ENCODE assay signal across 14 cellular contexts in genomic region chr11:74090701-74091100, GRCh38.
DNase-seq lines count a peak whose midpoint lies in the region; ATAC-seq, FAIRE-seq and TF ChIP-seq lines count a peak whose summit lies in the region.
"Had no signal": no experiment of that assay in that cellular context is flagged by ENCODE, and none has a peak within 500 bp of the region (broad histone marks: within the 10 kb centered on the region; RNA-seq: fewer than 3 reads in every experiment).

No MANE protein-coding gene starts in this region.

- H3K79me2 ChIP-seq in DND-41 (ENCODE audit: insufficient read depth, low read length), result no peaks in the 10 kb centered on the region
- H3K79me2 ChIP-seq in GM12878 (ENCODE audit: control insufficient read depth, insufficient read depth, low read length), result no peaks in the 10 kb centered on the region
- H3K79me2 ChIP-seq in HepG2 (ENCODE audit: insufficient read depth, low read length), result no peaks in the 10 kb centered on the region

- CTCF ChIA-PET in GM12878 (lab: Yijun Ruan, JAX), result interaction anchor here (1.2 kb wide), 1 partner anchor 127 kb away, joined by 3 read pairs; no protein-coding TSS in a partner anchor
- CTCF ChIA-PET in HepG2 (lab: Yijun Ruan, JAX; ENCODE audit: low intra/inter-chr PET ratio, low total read pairs), result interaction anchor here (0.8 kb wide), 1 partner anchor 126 kb away, joined by 3 read pairs; no protein-coding TSS in a partner anchor

- in situ Hi-C loops in GM12878 (cut with MboI) (no loop called here), HepG2 (cut with HindIII; ENCODE audit: extremely low pct_ligation_motif_present, low pct_unique_long_range_greater_than_20kb) (loop anchor here (10.0 kb wide), 1 partner anchor 126 kb away; no protein-coding TSS in a partner anchor)

- H3K36me3 ChIP-seq in DND-41 (ENCODE audit: insufficient read depth, low read length) (peaks cover 78% of the 10 kb centered on the region), GM12878 (ENCODE audit: control insufficient read depth in 2 of 2, insufficient read depth in 2 of 2, low read length in 1 of 2) (peaks cover 1 to 24% of the 10 kb centered on the region in 2 experiments), HepG2 (replicated peaks in 1 of 2; ENCODE audit: control insufficient read depth in 1 of 2, insufficient read depth in 2 of 2, low read length in 2 of 2) (peaks cover 0 to 11% of the 10 kb centered on the region in 2 experiments; a peak in 3 of 5 replicates), gastroesophageal sphincter (peaks cover 1 to 98% of the 10 kb centered on the region in 2 donors)

- H3K4me2 ChIP-seq in DND-41 (ENCODE audit: insufficient read depth, low read length), result no peak overlapping the region
- no peak overlapping the region for H3K4me2 ChIP-seq in GM12878 (ENCODE audit: control insufficient read depth, insufficient read depth)
- H3K4me2 ChIP-seq in HepG2 (ENCODE audit: low read depth, low read length), result no peak overlapping the region

- no peaks in the 10 kb centered on the region for H4K20me1 ChIP-seq in DND-41 (ENCODE audit: insufficient read depth, low read length)
- no peaks in the 10 kb centered on the region for H4K20me1 ChIP-seq in GM12878 (ENCODE audit: control insufficient read depth, insufficient read depth)
- no peaks in the 10 kb centered on the region for H4K20me1 ChIP-seq in HepG2 (ENCODE audit: insufficient read depth, low read length)

- no peaks in the 10 kb centered on the region for H3K27me3 ChIP-seq in DND-41 (ENCODE audit: insufficient read depth, low read length, poor library complexity)
- H3K27me3 ChIP-seq in GM12878 (replicated peaks in 1 of 2; ENCODE audit: control insufficient read depth in 2 of 2, insufficient read depth in 2 of 2, low read length in 1 of 2), result no peaks in the 10 kb centered on the region
- no peaks in the 10 kb centered on the region for H3K27me3 ChIP-seq in HepG2 (ENCODE audit: control insufficient read depth in 1 of 2, insufficient read depth in 2 of 2, low read length in 2 of 2)
- no peaks in the 10 kb centered on the region for H3K27me3 ChIP-seq in gastroesophageal sphincter

- POLR2A ChIA-PET in GM12878 (lab: Charles Lee) (no interaction called here), HepG2 (lab: Yijun Ruan, JAX) (no interaction called here)

- FAIRE-seq in GM12878 (lab: Jason Lieb, UNC) (no peak), HepG2 (lab: Jason Lieb, UNC) (no peak), GM12892 (lab: Jason Lieb, UNC) (no peak)
- FAIRE-seq: G401.6 had no signal

- TF ChIP-seq CTCF in DND-41 (IDR thresholded peaks at IDR 0.05; ENCODE audit: borderline replicate concordance, extremely low read depth, low read length, poor library complexity, severe bottlenecking) (peak; percentile 20), GM12878 (IDR thresholded peaks at IDR 0.05 in 2 of 3, conservative IDR thresholded peaks at IDR 0.05 in 1 of 3; ENCODE audit: control insufficient read depth in 2 of 3, extremely low read depth in 1 of 3, insufficient read depth in 1 of 3, low read depth in 3 of 3, low read length in 3 of 3) (peak; percentile 9 to 33 (median 11); a peak in 2 of 6 replicates), HepG2 (CRISPR knock-in tag; IDR thresholded peaks at IDR 0.05) (peak; percentile 67), gastroesophageal sphincter (IDR thresholded peaks at IDR 0.05) (no peak)

- TF ChIP-seq EP300 in Ishikawa (IDR thresholded peaks at IDR 0.05; ENCODE audit: borderline replicate concordance), result no peak
- no peak for TF ChIP-seq EP300 in GM12878 (IDR thresholded peaks at IDR 0.05; ENCODE audit: borderline replicate concordance in 1 of 2, control insufficient read depth in 1 of 2, low read depth in 2 of 2, low read length in 2 of 2)
- no peak for TF ChIP-seq EP300 in HepG2 (IDR thresholded peaks at IDR 0.05; ENCODE audit: low read depth in 2 of 2, low read length in 2 of 2)
- no peak for TF ChIP-seq EP300 in HepG2 (CRISPR knock-in tag; IDR thresholded peaks at IDR 0.05; ENCODE audit: borderline replicate concordance)
- no peak for TF ChIP-seq EP300 in gastroesophageal sphincter (IDR thresholded peaks at IDR 0.05)

- TF ChIP-seq RAD21 in Ishikawa (IDR thresholded peaks at IDR 0.05; ENCODE audit: low read depth), result peak; percentile 26
- peak; percentile 40; the same call in 1 of the 2 replicates for TF ChIP-seq RAD21 in GM12878 (IDR thresholded peaks at IDR 0.05; ENCODE audit: insufficient read depth, low read depth, low read length)
- no peak for TF ChIP-seq RAD21 in HepG2 (CRISPR knock-in tag; IDR thresholded peaks at IDR 0.05)

- no peak for ATAC-seq in DND-41 (ENCODE audit: insufficient read depth, low read depth)
- ATAC-seq in GM12878, result 0 out of 3 replicates have a peak, but pooled peaks have one; percentile 28
- peak; percentile 53; the same call in 2 of the 3 replicates for ATAC-seq in HepG2
- ATAC-seq in GM18505 (IDR thresholded peaks at IDR 0.05; ENCODE audit: unreplicated experiment), result no peak
- no peak for ATAC-seq in gastroesophageal sphincter

- 62% methylated on average over 3 of the region's 3 CpGs for WGBS in GM12878 (ENCODE audit: insufficient coverage, insufficient replicate concordance, low lambda C conversion rate, missing lambda C conversion rate)
- 86% methylated on average over 3 of the region's 3 CpGs for WGBS in HepG2 (ENCODE audit: low lambda C conversion rate)
- 72 to 95% methylated on average over 2 to 3 of the region's 3 CpGs for WGBS in gastroesophageal sphincter (ENCODE audit: low coverage in 1 of 2), 2 donors

- H3K4me1 ChIP-seq in DND-41 (ENCODE audit: insufficient read depth, low read length) (peaks cover 6% of the 10 kb centered on the region), GM12878 (ENCODE audit: control insufficient read depth, insufficient read depth, low read length) (no peaks in the 10 kb centered on the region), HepG2 (ENCODE audit: insufficient read depth, low read length) (peaks cover 5% of the 10 kb centered on the region), gastroesophageal sphincter (no peaks in the 10 kb centered on the region)

- H2AFZ ChIP-seq in DND-41 (ENCODE audit: low read depth, low read length), result no peak overlapping the region
- H2AFZ ChIP-seq in GM12878 (ENCODE audit: control insufficient read depth, low read depth, low read length), result no peak overlapping the region
- H2AFZ ChIP-seq in HepG2 (ENCODE audit: low read length), result no peak overlapping the region

- intact Hi-C loops in GM12878 (cut with micrococcal nuclease; ENCODE audit: unreplicated experiment) (loop anchor here (5.0 kb wide), 1 partner anchor 128 kb away; no protein-coding TSS in a partner anchor), HepG2 (cut with micrococcal nuclease; ENCODE audit: unreplicated experiment) (loop anchor here (1.0 kb wide), 1 partner anchor 126 kb away; no protein-coding TSS in a partner anchor)

- no peak for DNase-seq in DND-41
- DNase-seq in GM12878 (ENCODE audit: low read depth, low spot score), result no peak
- DNase-seq in HepG2 (ENCODE audit: low spot score), result peak; percentile 12
- no peak for DNase-seq in GM12892 (ENCODE audit: insufficient read length)
- DNase-seq in GM03348 (ENCODE audit: low spot score), result no peak
- DNase-seq: activated T-cell treated with anti-CD3 and anti-CD28 coated beads, Interleukin-2, amount 50 U/mL, for 24 hours; NCI-H2029; retina had no signal

- TF ChIP-seq POLR2A in GM12878 (IDR thresholded peaks at IDR 0.05; ENCODE audit: low read depth, low read length), result no peak
- TF ChIP-seq POLR2A in HepG2 (IDR thresholded peaks at IDR 0.05; ENCODE audit: insufficient read depth in 1 of 2, low read depth in 2 of 2, low read length in 2 of 2), result no peak
- TF ChIP-seq POLR2A in GM18505 (IDR thresholded peaks at IDR 0.05; ENCODE audit: borderline replicate concordance, extremely low read depth, insufficient read depth, insufficient read length), result no peak
- no peak for TF ChIP-seq POLR2A in GM12892 (IDR thresholded peaks at IDR 0.05; ENCODE audit: low read depth, low read length)
- no peak for TF ChIP-seq POLR2A in gastroesophageal sphincter (IDR thresholded peaks at IDR 0.05)

- no peak overlapping the region for H3K4me3 ChIP-seq in DND-41 (ENCODE audit: low read depth in 1 of 2, low read length in 2 of 2)
- H3K4me3 ChIP-seq in GM12878, result no peak overlapping the region
- H3K4me3 ChIP-seq in HepG2 (replicated peaks in 1 of 3; ENCODE audit: insufficient read depth in 1 of 3, low read depth in 2 of 3, low read length in 3 of 3), result no peak overlapping the region
- no peak overlapping the region for H3K4me3 ChIP-seq in gastroesophageal sphincter
- H3K4me3 ChIP-seq: coronary artery had no signal

- no peaks in the 10 kb centered on the region for H3K9me3 ChIP-seq in DND-41 (ENCODE audit: insufficient read depth, low read length, severe bottlenecking)
- H3K9me3 ChIP-seq in GM12878 (replicated peaks; ENCODE audit: control insufficient read depth, insufficient read depth, low read length), result no peaks in the 10 kb centered on the region
- no peaks in the 10 kb centered on the region for H3K9me3 ChIP-seq in HepG2 (ENCODE audit: low read length)
- no peaks in the 10 kb centered on the region for H3K9me3 ChIP-seq in gastroesophageal sphincter

- H3K9ac ChIP-seq in DND-41 (ENCODE audit: low read depth, low read length), result no peak overlapping the region
- H3K9ac ChIP-seq in GM12878 (ENCODE audit: control insufficient read depth, insufficient read depth, low read length), result no peak overlapping the region
- H3K9ac ChIP-seq in HepG2 (ENCODE audit: insufficient read depth, low read depth, low read length), result no peak overlapping the region

- no peak overlapping the region for H3K27ac ChIP-seq in DND-41 (ENCODE audit: low read length)
- no peak overlapping the region for H3K27ac ChIP-seq in GM12878 (ENCODE audit: control insufficient read depth, insufficient read depth)
- H3K27ac ChIP-seq in HepG2 (ENCODE audit: extremely low read length, insufficient read depth, low read length), result no peak overlapping the region
- H3K27ac ChIP-seq in gastroesophageal sphincter, result no peak overlapping the region
- H3K27ac ChIP-seq: coronary artery, HL-60 had no signal

- SMC1A ChIA-PET in GM12878 (lab: Charles Lee; ENCODE audit: uncharacterized antibody, unreplicated experiment), result no interaction called here

- BruUV-seq in GM12878 (replicated peaks; lab: Mats Ljungman, UMichigan), result no TSS peak
- BruUV-seq in HepG2 (replicated peaks; lab: Mats Ljungman, UMichigan), result no TSS peak

- RAD21 ChIA-PET in GM12878 (lab: Charles Lee; ENCODE audit: unreplicated experiment), result no interaction called here

TF ChIP-seq in Ishikawa, 13 proteins besides CTCF, POLR2A, EP300 and RAD21 (continues in another document):
- TF ChIP-seq EGR1 (IDR thresholded peaks at IDR 0.05) (no peak), YY1 (IDR thresholded peaks at IDR 0.05; ENCODE audit: low read depth) (no peak), TCF12 (IDR thresholded peaks at IDR 0.05; ENCODE audit: low read depth) (no peak), CEBPB (IDR thresholded peaks at IDR 0.05) (no peak)

TF ChIP-seq in GM12878, 131 proteins besides CTCF, POLR2A, EP300 and RAD21 (continues in another document):
- TF ChIP-seq DPF2 (IDR thresholded peaks at IDR 0.05) (no peak), SMAD1 (IDR thresholded peaks at IDR 0.05; ENCODE audit: low read depth, partially characterized antibody) (no peak), SMC3 (IDR thresholded peaks at IDR 0.05; ENCODE audit: borderline replicate concordance, low read length) (peak; percentile 23; the same call in 1 of the 2 replicates)

TF ChIP-seq in HepG2, 621 proteins besides CTCF, POLR2A, EP300 and RAD21 (continues in another document):
- TF ChIP-seq ZNF354B (CRISPR knock-in tag; IDR thresholded peaks at IDR 0.05) (no peak), STAG1 (CRISPR knock-in tag; IDR thresholded peaks at IDR 0.05) (peak; percentile 72), ZNF607 (CRISPR knock-in tag; IDR thresholded peaks at IDR 0.05; ENCODE audit: borderline replicate concordance) (no peak)

Comparison
In these comparisons a context has a peak if more than half of its experiments do, and no peak if none do; other contexts are left out.
1. ATAC-seq: peak in GM12878 (single experiment) and HepG2 (single experiment); none in DND-41 (single experiment), GM18505 (single experiment) and gastroesophageal sphincter (single experiment).
2. CTCF ChIP-seq: peak in DND-41 (single experiment), GM12878 (3 of 3) and HepG2 (single experiment); none in gastroesophageal sphincter (0 of 4).